In the genomic region with DNA sequence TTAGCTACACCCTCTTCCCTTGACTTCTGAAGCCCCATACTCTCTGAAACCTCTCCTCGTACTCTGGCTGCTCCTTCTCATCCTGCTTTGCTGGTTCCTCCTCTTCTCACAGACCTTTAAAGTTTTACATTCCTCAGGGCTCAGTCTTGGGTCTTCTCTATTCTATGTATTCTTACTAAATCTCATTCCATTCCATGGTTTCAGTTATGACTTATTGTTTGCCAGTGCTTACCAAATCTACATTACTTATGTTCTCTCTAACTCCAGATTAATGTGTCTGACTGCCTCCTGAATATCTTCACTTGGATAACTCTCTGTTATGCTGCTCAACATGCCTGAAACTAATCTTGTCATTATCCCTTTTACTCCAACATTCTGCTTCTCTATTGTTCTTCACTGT, we compare ENCODE assay signal across 1 cellular context.
TF ChIP-seq lines count a peak whose summit lies in the region.

No MANE protein-coding gene starts in this region.

TF ChIP-seq in H1, 55 proteins besides CTCF, POLR2A, EP300 and RAD21:
- no peak for TF ChIP-seq TEAD4 (IDR thresholded peaks at IDR 0.05; ENCODE audit: low read depth, low read length)
- no peak for TF ChIP-seq JUND (IDR thresholded peaks at IDR 0.05; ENCODE audit: low read length)
- TF ChIP-seq SIRT6 (IDR thresholded peaks at IDR 0.05; ENCODE audit: low read length) = no peak
- no peak for TF ChIP-seq NANOG (IDR thresholded peaks at IDR 0.05; ENCODE audit: insufficient read depth, low read depth, low read length, poor library complexity, severe bottlenecking)
- TF ChIP-seq CHD1 (IDR thresholded peaks at IDR 0.05; ENCODE audit: low read depth, low read length) = no peak
- no peak for TF ChIP-seq RBBP5 (IDR thresholded peaks at IDR 0.05; ENCODE audit: borderline replicate concordance, low read depth, low read length)
- no peak for TF ChIP-seq HDAC6 (IDR thresholded peaks at IDR 0.05; ENCODE audit: low read depth, low read length)
- TF ChIP-seq GTF2F1 (IDR thresholded peaks at IDR 0.05; ENCODE audit: borderline replicate concordance, low read depth, low read length) = no peak
- no peak for TF ChIP-seq SP4 (IDR thresholded peaks at IDR 0.05; ENCODE audit: low read length)
- no peak for TF ChIP-seq MAFK (IDR thresholded peaks at IDR 0.05; ENCODE audit: low read depth, low read length)
- TF ChIP-seq TBP (IDR thresholded peaks at IDR 0.05; ENCODE audit: low read depth, low read length) = no peak
- TF ChIP-seq TAF7 (optimal IDR thresholded peaks at IDR 0.05; ENCODE audit: borderline replicate concordance, low read depth, low read length) = no peak
- TF ChIP-seq, protein P1, sequence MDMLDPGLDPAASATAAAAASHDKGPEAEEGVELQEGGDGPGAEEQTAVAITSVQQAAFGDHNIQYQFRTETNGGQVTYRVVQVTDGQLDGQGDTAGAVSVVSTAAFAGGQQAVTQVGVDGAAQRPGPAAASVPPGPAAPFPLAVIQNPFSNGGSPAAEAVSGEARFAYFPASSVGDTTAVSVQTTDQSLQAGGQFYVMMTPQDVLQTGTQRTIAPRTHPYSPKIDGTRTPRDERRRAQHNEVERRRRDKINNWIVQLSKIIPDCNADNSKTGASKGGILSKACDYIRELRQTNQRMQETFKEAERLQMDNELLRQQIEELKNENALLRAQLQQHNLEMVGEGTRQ (IDR thresholded peaks at IDR 0.05; ENCODE audit: low read length) = no peak
- TF ChIP-seq CREB1 (IDR thresholded peaks at IDR 0.05) = no peak
- TF ChIP-seq SP1 (IDR thresholded peaks at IDR 0.05; ENCODE audit: low read depth, low read length) = no peak
- TF ChIP-seq SRF (IDR thresholded peaks at IDR 0.05; ENCODE audit: low read depth, low read length) = no peak
- no peak for TF ChIP-seq SAP30 (IDR thresholded peaks at IDR 0.05; ENCODE audit: insufficient read depth, insufficient replicate concordance, low read length)
- no peak for TF ChIP-seq POLR2AphosphoS5 (IDR thresholded peaks at IDR 0.05; ENCODE audit: low read depth, low read length)
TF ChIP-seq in H1: peak in this region for 0.
